In the genomic region with DNA sequence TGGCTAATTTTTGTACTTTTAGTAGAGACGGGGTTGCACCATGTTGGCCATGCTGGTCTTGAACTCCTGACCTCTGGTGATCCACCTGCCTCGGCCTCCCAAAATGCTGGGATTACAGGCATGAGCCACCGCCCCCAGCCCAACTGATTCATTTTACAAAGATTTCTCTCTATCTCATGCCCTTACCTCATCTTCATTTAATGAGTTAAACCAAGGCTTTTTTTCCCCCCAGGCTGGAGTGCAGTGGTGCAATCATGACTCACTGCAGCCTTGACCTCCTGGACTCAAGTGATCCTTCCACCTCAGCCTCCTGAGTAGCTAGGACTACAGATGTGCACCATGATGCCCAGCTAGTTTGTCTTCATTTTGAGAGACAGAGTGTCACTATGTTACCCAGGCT, we compare ENCODE assay signal across 7 cellular contexts.
A peak's percentile ranks its signal among the peaks of the same experiment; 100 is the strongest.
DNase-seq lines count a peak whose midpoint lies in the region; ATAC-seq and TF ChIP-seq lines count a peak whose summit lies in the region.
"Not testable (repeated sequence)": the region's sequence is repeated elsewhere in the genome, so short reads cannot be mapped to it uniquely, and the experiment has no call there.

No MANE protein-coding gene starts in this region.

- H4K12ac ChIP-seq in trophoblast cell (ENCODE audit: low read depth, low read length), result not testable (repeated sequence)

- not testable (repeated sequence) for H3K4me1 Mint-ChIP-seq in activated naive CD8-positive, alpha-beta T cell treated with anti-CD3 and anti-CD28 coated beads, Interleukin-2, amount 10 ng/mL, durations not matched to agents 7 days and 5 days

- not testable (repeated sequence) for H4K8ac ChIP-seq in trophoblast cell (ENCODE audit: low read depth, low read length)

- not testable (repeated sequence) for H3K4ac ChIP-seq in trophoblast cell (ENCODE audit: low read depth, low read length)

- intact Hi-C loops in mammary epithelial cell (cut with micrococcal nuclease); cardiac septum (cut with DNase I): not testable (repeated sequence)

- POLR2A ChIA-PET in HEK293 (lab: Yijun Ruan, JAX); activated naive CD8-positive, alpha-beta T cell treated with anti-CD3 and anti-CD28 coated beads, Interleukin-2, amount 10 ng/mL, durations not matched to agents 7 days and 5 days (lab: Charles Lee): not testable (repeated sequence)

- H3K4me2 ChIP-seq in mammary epithelial cell (ENCODE audit: insufficient read depth, low read depth, low read length); trophoblast cell (ENCODE audit: low read length): not testable (repeated sequence)

- not testable (repeated sequence) for H3K27me3 ChIP-seq in MG63; mammary epithelial cell (ENCODE audit: insufficient read depth, low read length); trophoblast cell (ENCODE audit: insufficient read depth, low read length)

- not testable (repeated sequence) for H3K23ac ChIP-seq in trophoblast cell (ENCODE audit: low read length)

- H3K36me3 Mint-ChIP-seq in activated naive CD8-positive, alpha-beta T cell treated with anti-CD3 and anti-CD28 coated beads, Interleukin-2, amount 10 ng/mL, durations not matched to agents 7 days and 5 days, result not testable (repeated sequence)

- H3K4me3 ChIP-seq in HEK293 (ENCODE audit: low read depth, low read length); MG63; mammary epithelial cell (replicated peaks in 1 of 3; ENCODE audit: insufficient read depth in 1 of 3, low read depth in 2 of 3, low read length in 3 of 3); trophoblast cell (ENCODE audit: low read depth, low read length): not testable (repeated sequence)

- not testable (repeated sequence) for H3K9ac ChIP-seq in mammary epithelial cell (ENCODE audit: insufficient read depth, low read length); trophoblast cell (ENCODE audit: low read length)

- not testable (repeated sequence) for H4K20me1 ChIP-seq in mammary epithelial cell (ENCODE audit: insufficient read depth, low read length)

- dilution Hi-C loops in mammary epithelial cell (cut with HindIII; ENCODE audit: low sequenced_read_pairs), result not testable (repeated sequence)

- not testable (repeated sequence) for H4K91ac ChIP-seq in trophoblast cell (ENCODE audit: low read depth, low read length)

- TF ChIP-seq CTCF in HEK293 (tag by site-specific recombination; IDR thresholded peaks at IDR 0.05); mammary epithelial cell (conservative IDR thresholded peaks at IDR 0.05 in 1 of 2, IDR thresholded peaks at IDR 0.05 in 1 of 2; ENCODE audit: extremely low read depth in 1 of 2, insufficient read depth in 1 of 2, low read depth in 1 of 2, low read length in 2 of 2): not testable (repeated sequence)

- H3K27ac ChIP-seq in HEK293 (ENCODE audit: extremely low read depth, low read depth, low read length); mammary epithelial cell (ENCODE audit: insufficient read depth, low read depth, low read length); trophoblast cell (ENCODE audit: low read depth, low read length): not testable (repeated sequence)

- not testable (repeated sequence) for H2BK5ac ChIP-seq in trophoblast cell (ENCODE audit: low read depth, low read length, poor library complexity)

- H2BK12ac ChIP-seq in trophoblast cell (ENCODE audit: low read length), result not testable (repeated sequence)

- not testable (repeated sequence) for H3K27me3 Mint-ChIP-seq in activated naive CD8-positive, alpha-beta T cell treated with anti-CD3 and anti-CD28 coated beads, Interleukin-2, amount 10 ng/mL, durations not matched to agents 7 days and 5 days

- not testable (repeated sequence) for H3K18ac ChIP-seq in trophoblast cell (ENCODE audit: low read length)

- not testable (repeated sequence) for H3K9me3 Mint-ChIP-seq in activated naive CD8-positive, alpha-beta T cell treated with anti-CD3 and anti-CD28 coated beads, Interleukin-2, amount 10 ng/mL, durations not matched to agents 7 days and 5 days

- not testable (repeated sequence) for H2AK5ac ChIP-seq in trophoblast cell (ENCODE audit: low read length)

- not testable (repeated sequence) for H3K14ac ChIP-seq in trophoblast cell (ENCODE audit: low read length)

- WGBS in mammary epithelial cell (ENCODE audit: low coverage, missing lambda C conversion rate), result 100% methylated on average over 1 of the region's 3 CpGs
- no CpG with 5 or more reads among the region's 3 CpGs for WGBS in trophoblast cell (ENCODE audit: extremely low coverage, insufficient coverage, insufficient read length)

- ATAC-seq in activated naive CD8-positive, alpha-beta T cell treated with anti-CD3 and anti-CD28 coated beads, Interleukin-2, amount 10 ng/mL, durations not matched to agents 7 days and 5 days (ENCODE audit: low read depth), result not testable (repeated sequence)

- H3K9me3 ChIP-seq in HEK293 (ENCODE audit: control insufficient read depth, insufficient read depth, low read depth, low read length); MG63; mammary epithelial cell (replicated peaks; ENCODE audit: insufficient read depth, low read length); trophoblast cell (ENCODE audit: insufficient read depth, low read depth, low read length): not testable (repeated sequence)

- H3K79me1 ChIP-seq in trophoblast cell (ENCODE audit: low read length), result not testable (repeated sequence)

- in situ Hi-C loops in mammary epithelial cell (cut with MboI; ENCODE audit: low sequenced_read_pairs in 2 of 2), result not testable (repeated sequence)

- CTCF ChIA-PET in HEK293 (lab: Yijun Ruan, JAX), result interaction anchor here (0.6 kb wide), 1 partner anchor 86 kb away, joined by 3 read pairs; no protein-coding TSS in a partner anchor
- CTCF ChIA-PET in mammary epithelial cell (lab: Charles Lee; ENCODE audit: low non-redundant PET), result not testable (repeated sequence)

- BruUV-seq in mammary epithelial cell (replicated peaks; lab: Mats Ljungman, UMichigan), result not testable (repeated sequence)

- not testable (repeated sequence) for H3K4me3 Mint-ChIP-seq in activated naive CD8-positive, alpha-beta T cell treated with anti-CD3 and anti-CD28 coated beads, Interleukin-2, amount 10 ng/mL, durations not matched to agents 7 days and 5 days

- DNase-seq in MG63 (peak; percentile 30), T1000 (lab: John Stamatoyannopoulos, UW) (peak; percentile 17), mammary epithelial cell (peak; percentile 26), cardiac septum (ENCODE audit: low spot score) (peak; percentile 57), trophoblast cell (peak; percentile 93 to 98)
- DNase-seq in activated naive CD8-positive, alpha-beta T cell treated with anti-CD3 and anti-CD28 coated beads, Interleukin-2, amount 10 ng/mL, durations not matched to agents 7 days and 5 days, result not testable (repeated sequence)

- not testable (repeated sequence) for H2BK120ac ChIP-seq in trophoblast cell (ENCODE audit: insufficient read depth, low read length, poor library complexity)

- peak overlapping the region; percentile 44 for H3K27ac Mint-ChIP-seq in activated naive CD8-positive, alpha-beta T cell treated with anti-CD3 and anti-CD28 coated beads, Interleukin-2, amount 10 ng/mL, durations not matched to agents 7 days and 5 days

- H2AFZ ChIP-seq in mammary epithelial cell (ENCODE audit: low read depth, low read length); trophoblast cell (ENCODE audit: insufficient read depth, low read length, poor library complexity): not testable (repeated sequence)

- not testable (repeated sequence) for H3K4me1 ChIP-seq in HEK293 (ENCODE audit: control insufficient read depth, insufficient read depth, low read length); mammary epithelial cell (ENCODE audit: insufficient read depth, low read length); trophoblast cell (ENCODE audit: control insufficient read depth in 1 of 2, insufficient read depth in 2 of 2, low read length in 2 of 2)

- H3K36me3 ChIP-seq in HEK293 (ENCODE audit: control insufficient read depth in 2 of 2, insufficient read depth in 1 of 2, low read length in 2 of 2); MG63; mammary epithelial cell (ENCODE audit: insufficient read depth, low read length); trophoblast cell (ENCODE audit: control insufficient read depth in 1 of 2, insufficient read depth in 2 of 2, low read length in 2 of 2): not testable (repeated sequence)

- H3K79me2 ChIP-seq in mammary epithelial cell (ENCODE audit: insufficient read depth, low read length); trophoblast cell (ENCODE audit: control insufficient read depth, insufficient read depth, low read length, poor library complexity): not testable (repeated sequence)

TF ChIP-seq in HEK293, 187 proteins besides CTCF, POLR2A, EP300 and RAD21 (continues in another document):
- TF ChIP-seq GLIS1 (tag by site-specific recombination; IDR thresholded peaks at IDR 0.05), result 0 out of 2 replicates have a peak, but pooled peaks have one; percentile 42
